23 cellular contexts compared by ENCODE assay signal in the genomic region with DNA sequence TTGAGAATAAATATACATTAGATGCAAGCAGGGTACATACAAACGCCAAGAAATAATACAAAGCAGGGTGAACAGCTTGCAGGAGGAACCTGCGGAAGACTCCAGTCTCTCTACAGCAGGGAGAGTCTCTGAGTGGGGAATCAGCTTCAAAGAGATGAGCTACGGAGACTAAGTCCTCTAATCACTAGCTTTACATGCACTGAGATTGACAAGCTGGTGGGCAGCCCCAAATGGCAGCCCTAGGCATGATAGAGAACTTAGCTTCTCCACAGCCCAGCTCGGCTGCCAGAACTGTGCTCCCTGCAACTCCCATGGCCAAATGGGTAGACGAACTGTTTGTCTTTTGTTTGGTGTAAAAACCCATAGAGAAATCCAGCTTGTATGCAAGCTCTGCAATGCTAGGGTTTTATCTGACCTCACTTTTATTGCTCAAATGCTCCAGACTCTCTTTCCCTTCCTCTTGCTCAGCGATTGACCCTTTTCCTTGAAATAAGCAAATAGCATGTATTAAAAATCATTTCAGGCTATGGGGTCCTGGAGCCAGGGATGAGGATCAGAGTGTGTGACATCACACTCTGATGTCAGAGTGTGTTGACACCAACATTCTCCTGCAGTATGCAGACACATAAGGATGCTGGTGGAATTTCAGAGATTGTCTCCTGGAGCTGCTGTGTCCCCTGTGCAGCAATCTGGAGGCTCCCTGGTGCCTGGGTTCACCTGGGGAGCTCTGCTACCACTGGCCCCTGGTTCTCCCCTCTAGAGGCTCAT.
A peak's percentile ranks its signal among the peaks of the same experiment; 100 is the strongest.
DNase-seq lines count a peak whose midpoint lies in the region; ATAC-seq, FAIRE-seq and TF ChIP-seq lines count a peak whose summit lies in the region.
"Had no signal": no experiment of that assay in that cellular context is flagged by ENCODE, and none has a peak within 500 bp of the region (broad histone marks: within the 10 kb centered on the region; RNA-seq: fewer than 3 reads in every experiment).

No MANE protein-coding gene starts in this region.

- TF ChIP-seq CTCF in HepG2 (CRISPR knock-in tag; IDR thresholded peaks at IDR 0.05) (no peak), right lobe of liver (IDR thresholded peaks at IDR 0.05) (no peak), Panc1 (IDR thresholded peaks at IDR 0.05) (no peak)
- TF ChIP-seq CTCF in CD8-positive, alpha-beta T cell (IDR thresholded peaks at IDR 0.05), result no peak

- ATAC-seq in HepG2 (no peak), right lobe of liver (no peak), Panc1 (0 out of 2 replicates have a peak, but pooled peaks have one; percentile 29)
- no peak for ATAC-seq in CD8-positive, alpha-beta T cell
- ATAC-seq: upper lobe of right lung, WTC11 had no signal

- no peak for TF ChIP-seq EP300 in HepG2 (IDR thresholded peaks at IDR 0.05; ENCODE audit: low read depth in 2 of 2, low read length in 2 of 2)
- TF ChIP-seq EP300 in HepG2 (CRISPR knock-in tag; IDR thresholded peaks at IDR 0.05; ENCODE audit: borderline replicate concordance), result no peak

- no peak for FAIRE-seq in HepG2 (lab: Jason Lieb, UNC)
- FAIRE-seq: kidney had no signal

- POLR2A ChIA-PET in HepG2 (lab: Yijun Ruan, JAX), result no interaction called here
- POLR2A ChIA-PET in Panc1 (lab: Charles Lee), result no interaction called here
- POLR2A ChIA-PET in CD8-positive, alpha-beta T cell (lab: Charles Lee), result no interaction called here

- H3K4me3 Mint-ChIP-seq in activated naive CD4-positive, alpha-beta T cell treated with anti-CD3 and anti-CD28 coated beads, Interleukin-2, amount 10 ng/mL, durations not matched to agents 7 days and 5 days, result no peak overlapping the region
- no peak overlapping the region for H3K4me3 Mint-ChIP-seq in CD8-positive, alpha-beta T cell
- H3K4me3 Mint-ChIP-seq: activated T-helper 17 cell treated with anti-CD3 and anti-CD28 coated beads, Interleukin-2, amount 50 U/mL, for 72 hours; WTC11 had no signal

- CTCF ChIA-PET in HepG2 (lab: Yijun Ruan, JAX; ENCODE audit: low intra/inter-chr PET ratio, low total read pairs), result no interaction called here
- CTCF ChIA-PET in Panc1 (lab: Charles Lee), result no interaction called here
- CTCF ChIA-PET in activated naive CD4-positive, alpha-beta T cell treated with anti-CD3 and anti-CD28 coated beads, Interleukin-2, amount 10 ng/mL, durations not matched to agents 7 days and 5 days (lab: Charles Lee), result interaction anchor here (0.6 kb wide), 1 partner anchor 66 kb away, joined by 3 read pairs; no protein-coding TSS in a partner anchor
- CTCF ChIA-PET in CD8-positive, alpha-beta T cell (lab: Charles Lee), result no interaction called here

- BruUV-seq in HepG2 (replicated peaks; lab: Mats Ljungman, UMichigan) (no TSS peak), Panc1 (replicated peaks; lab: Mats Ljungman, UMichigan) (no TSS peak)

- H3K27me3 ChIP-seq in HepG2 (ENCODE audit: control insufficient read depth in 1 of 2, insufficient read depth in 2 of 2, low read length in 2 of 2) (no peaks in the 10 kb centered on the region), right lobe of liver (no peaks in the 10 kb centered on the region), Panc1 (ENCODE audit: control insufficient read depth, insufficient read depth, low read length) (peaks cover 34% of the 10 kb centered on the region)
- H3K27me3 ChIP-seq in CD8-positive, alpha-beta T cell (ENCODE audit: insufficient read depth, low read length), result no peaks in the 10 kb centered on the region
- H3K27me3 ChIP-seq: neutrophil, upper lobe of right lung had no signal

- intact Hi-C loops in HepG2 (cut with micrococcal nuclease; ENCODE audit: unreplicated experiment) (no loop called here), right lobe of liver (cut with DNase I) (no loop called here), Panc1 (cut with micrococcal nuclease; ENCODE audit: unreplicated experiment) (no loop called here)
- intact Hi-C loops in CD8-positive, alpha-beta T cell (cut with DNase I, micrococcal nuclease), result no loop called here

- H3K27ac Mint-ChIP-seq in activated naive CD4-positive, alpha-beta T cell treated with anti-CD3 and anti-CD28 coated beads, Interleukin-2, amount 10 ng/mL, durations not matched to agents 7 days and 5 days, result no peak overlapping the region
- H3K27ac Mint-ChIP-seq in CD8-positive, alpha-beta T cell, result no peak overlapping the region
- H3K27ac Mint-ChIP-seq: activated naive CD4-positive, alpha-beta T cell treated with anti-CD3 and anti-CD28 coated beads, Interleukin-2, amount 50 U/mL, for 72 hours; activated T-helper 17 cell treated with anti-CD3 and anti-CD28 coated beads, Interleukin-2, amount 50 U/mL, for 72 hours; WTC11 had no signal

- no peak for DNase-seq in HepG2 (ENCODE audit: low spot score)
- DNase-seq in right lobe of liver, result no peak
- DNase-seq in Panc1 (ENCODE audit: low read depth, low spot score), result no peak
- peak; percentile 31 for DNase-seq in left kidney (ENCODE audit: low read depth, low spot score)
- DNase-seq in central memory CD4-positive, alpha-beta T cell, result no peak
- DNase-seq in activated naive CD4-positive, alpha-beta T cell treated with anti-CD3 and anti-CD28 coated beads, Interleukin-2, amount 10 ng/mL, durations not matched to agents 7 days and 5 days, result no peak
- no peak for DNase-seq in CD8-positive, alpha-beta T cell
- DNase-seq in NCI-H2029 treated with DMSO at 0.1 percent for 48 hours (lab: John Stamatoyannopoulos, UW), result no peak
- DNase-seq: activated CD8-positive, alpha-beta memory T cell treated with anti-CD3 and anti-CD28 coated beads, Interleukin-2, amount 50 U/mL, for 4 hours; anterior cingulate cortex; DMS53; GDM1; H7; kidney; NCI-H1105 treated with DMSO at 0.1 percent for 48 hours; NCI-H524 treated with DMSO at 0.1 percent for 48 hours; SK-N-SH; upper lobe of right lung had no signal

- H3K27ac ChIP-seq in HepG2 (ENCODE audit: extremely low read length, insufficient read depth, low read length) (no peak overlapping the region), right lobe of liver (no peak overlapping the region), Panc1 (ENCODE audit: low read length) (no peak overlapping the region)
- no peak overlapping the region for H3K27ac ChIP-seq in CD8-positive, alpha-beta T cell (ENCODE audit: low read depth, low read length)
- H3K27ac ChIP-seq: neutrophil, upper lobe of right lung had no signal

- peaks cover 4% of the 10 kb centered on the region for H3K27me3 Mint-ChIP-seq in activated naive CD4-positive, alpha-beta T cell treated with anti-CD3 and anti-CD28 coated beads, Interleukin-2, amount 10 ng/mL, durations not matched to agents 7 days and 5 days
- H3K27me3 Mint-ChIP-seq in CD8-positive, alpha-beta T cell (ENCODE audit: low read depth), result no peaks in the 10 kb centered on the region

- no peak for TF ChIP-seq RAD21 in HepG2 (CRISPR knock-in tag; IDR thresholded peaks at IDR 0.05)

- no peaks in the 10 kb centered on the region for H4K20me1 ChIP-seq in HepG2 (ENCODE audit: insufficient read depth, low read length)

- no peaks in the 10 kb centered on the region for H3K36me3 Mint-ChIP-seq in activated naive CD4-positive, alpha-beta T cell treated with anti-CD3 and anti-CD28 coated beads, Interleukin-2, amount 10 ng/mL, durations not matched to agents 7 days and 5 days
- H3K36me3 Mint-ChIP-seq in CD8-positive, alpha-beta T cell, result no peaks in the 10 kb centered on the region
- H3K36me3 Mint-ChIP-seq: activated naive CD4-positive, alpha-beta T cell treated with anti-CD3 and anti-CD28 coated beads, Interleukin-2, amount 50 U/mL, for 72 hours; WTC11 had no signal

- H3K4me1 ChIP-seq in HepG2 (ENCODE audit: insufficient read depth, low read length), result peaks cover 21% of the 10 kb centered on the region
- peaks cover 0 to 20% (median 6%) of the 10 kb centered on the region in 4 donors for H3K4me1 ChIP-seq in right lobe of liver
- no peaks in the 10 kb centered on the region for H3K4me1 ChIP-seq in Panc1 (ENCODE audit: control insufficient read depth, insufficient read depth, low read length)
- H3K4me1 ChIP-seq in CD8-positive, alpha-beta T cell (ENCODE audit: insufficient read depth, low read length), result no peaks in the 10 kb centered on the region
- H3K4me1 ChIP-seq: upper lobe of right lung had no signal

- H3K4me2 ChIP-seq in HepG2 (ENCODE audit: low read depth, low read length), result no peak overlapping the region
- H3K4me2 ChIP-seq: SK-N-SH had no signal

- H3K9me3 ChIP-seq in HepG2 (ENCODE audit: low read length) (0 out of 2 replicates have a peak, but pooled peaks cover 13% of the 10 kb centered on the region), right lobe of liver (no peaks in the 10 kb centered on the region), Panc1 (ENCODE audit: control insufficient read depth, insufficient read depth, low read depth, low read length) (no peaks in the 10 kb centered on the region)
- H3K9me3 ChIP-seq in CD8-positive, alpha-beta T cell (ENCODE audit: low read length), result no peaks in the 10 kb centered on the region
- H3K9me3 ChIP-seq: neutrophil, SK-N-SH, upper lobe of right lung had no signal

- no peaks in the 10 kb centered on the region for H3K9me3 Mint-ChIP-seq in activated naive CD4-positive, alpha-beta T cell treated with anti-CD3 and anti-CD28 coated beads, Interleukin-2, amount 10 ng/mL, durations not matched to agents 7 days and 5 days
- no peaks in the 10 kb centered on the region for H3K9me3 Mint-ChIP-seq in CD8-positive, alpha-beta T cell
- H3K9me3 Mint-ChIP-seq: activated naive CD4-positive, alpha-beta T cell treated with anti-CD3 and anti-CD28 coated beads, Interleukin-2, amount 50 U/mL, for 72 hours; activated T-helper 17 cell treated with anti-CD3 and anti-CD28 coated beads, Interleukin-2, amount 50 U/mL, for 72 hours; WTC11 had no signal

- 33% methylated on average over 6 of the region's 6 CpGs for WGBS in HepG2 (ENCODE audit: low lambda C conversion rate)
- WGBS in right lobe of liver (ENCODE audit: insufficient coverage, low coverage, low lambda C conversion rate, missing lambda C conversion rate), result 78% methylated on average over 5 of the region's 6 CpGs

- H3K79me2 ChIP-seq in HepG2 (ENCODE audit: insufficient read depth, low read length), result no peaks in the 10 kb centered on the region

- no peak overlapping the region for H3K9ac ChIP-seq in HepG2 (ENCODE audit: insufficient read depth, low read depth, low read length)
- H3K9ac ChIP-seq: SK-N-SH had no signal

- H3K4me3 ChIP-seq in HepG2 (replicated peaks in 1 of 3; ENCODE audit: insufficient read depth in 1 of 3, low read depth in 2 of 3, low read length in 3 of 3) (no peak overlapping the region), right lobe of liver (no peak overlapping the region), Panc1 (ENCODE audit: low read depth in 2 of 2, low read length in 2 of 2) (no peak overlapping the region)
- H3K4me3 ChIP-seq in CD8-positive, alpha-beta T cell (ENCODE audit: low read depth, low read length), result no peak overlapping the region
- H3K4me3 ChIP-seq: lung, upper lobe of right lung had no signal

- no peak overlapping the region for H2AFZ ChIP-seq in HepG2 (ENCODE audit: low read length)

- in situ Hi-C loops in HepG2 (cut with HindIII; ENCODE audit: extremely low pct_ligation_motif_present, low pct_unique_long_range_greater_than_20kb) (no loop called here), Panc1 (cut with HindIII; ENCODE audit: low pct_unique_long_range_greater_than_20kb, low sequenced_read_pairs) (no loop called here)

- H3K36me3 ChIP-seq in HepG2 (replicated peaks in 1 of 2; ENCODE audit: control insufficient read depth in 1 of 2, insufficient read depth in 2 of 2, low read length in 2 of 2) (no peaks in the 10 kb centered on the region), right lobe of liver (no peaks in the 10 kb centered on the region), Panc1 (ENCODE audit: control insufficient read depth, insufficient read depth, low read length) (no peaks in the 10 kb centered on the region)
- no peaks in the 10 kb centered on the region for H3K36me3 ChIP-seq in CD8-positive, alpha-beta T cell (ENCODE audit: insufficient read depth, low read length)
- H3K36me3 ChIP-seq: neutrophil, upper lobe of right lung had no signal

- peaks cover 4% of the 10 kb centered on the region for H3K4me1 Mint-ChIP-seq in activated naive CD4-positive, alpha-beta T cell treated with anti-CD3 and anti-CD28 coated beads, Interleukin-2, amount 10 ng/mL, durations not matched to agents 7 days and 5 days
- H3K4me1 Mint-ChIP-seq in CD8-positive, alpha-beta T cell (ENCODE audit: low read depth), result peaks cover 3% of the 10 kb centered on the region
- H3K4me1 Mint-ChIP-seq: activated T-helper 17 cell treated with anti-CD3 and anti-CD28 coated beads, Interleukin-2, amount 50 U/mL, for 72 hours had no signal

- no peak for TF ChIP-seq POLR2A in HepG2 (IDR thresholded peaks at IDR 0.05; ENCODE audit: insufficient read depth in 1 of 2, low read depth in 2 of 2, low read length in 2 of 2)
- TF ChIP-seq POLR2A in right lobe of liver (IDR thresholded peaks at IDR 0.05), result no peak
